In the genomic region with DNA sequence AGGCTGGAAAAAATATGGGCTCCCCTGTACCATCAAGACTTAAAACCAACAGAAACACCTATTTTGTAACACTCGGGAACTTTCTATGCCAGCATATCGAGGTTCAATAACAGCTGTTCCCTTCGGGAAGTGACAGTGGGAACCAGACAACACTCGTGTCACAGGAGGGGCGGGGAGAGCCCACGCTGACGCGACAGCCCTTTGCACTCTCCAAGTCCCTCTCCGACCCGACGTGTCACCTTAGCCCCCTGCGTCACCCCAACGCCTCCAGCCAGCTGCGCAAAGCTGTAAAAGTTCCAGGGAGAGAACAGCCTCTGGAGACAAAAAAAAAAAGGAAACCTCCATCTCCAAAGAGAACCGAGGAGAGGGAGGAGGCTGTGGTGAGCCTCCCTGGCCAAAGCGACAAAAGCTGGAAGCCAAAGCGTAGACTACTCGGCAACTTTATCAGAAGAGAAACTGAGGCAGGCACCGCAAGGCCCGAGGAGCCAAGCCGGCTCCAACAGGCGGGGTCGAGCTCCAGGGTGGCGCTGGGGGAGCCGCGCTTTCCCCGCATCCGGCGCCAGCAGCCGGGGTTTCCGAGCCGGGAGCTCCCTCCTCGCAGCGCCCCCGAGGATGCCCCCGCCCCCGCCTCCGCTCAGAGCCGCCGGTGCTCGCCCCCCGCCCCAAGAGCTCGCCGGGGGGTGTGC, we compare ENCODE assay signal across 1 cellular context.
TF ChIP-seq lines count a peak whose summit lies in the region.

No MANE protein-coding gene starts in this region.

TF ChIP-seq in HepG2, 621 proteins besides CTCF, POLR2A, EP300 and RAD21 (continued from another document and continues in another):
- TF ChIP-seq, protein P1, sequence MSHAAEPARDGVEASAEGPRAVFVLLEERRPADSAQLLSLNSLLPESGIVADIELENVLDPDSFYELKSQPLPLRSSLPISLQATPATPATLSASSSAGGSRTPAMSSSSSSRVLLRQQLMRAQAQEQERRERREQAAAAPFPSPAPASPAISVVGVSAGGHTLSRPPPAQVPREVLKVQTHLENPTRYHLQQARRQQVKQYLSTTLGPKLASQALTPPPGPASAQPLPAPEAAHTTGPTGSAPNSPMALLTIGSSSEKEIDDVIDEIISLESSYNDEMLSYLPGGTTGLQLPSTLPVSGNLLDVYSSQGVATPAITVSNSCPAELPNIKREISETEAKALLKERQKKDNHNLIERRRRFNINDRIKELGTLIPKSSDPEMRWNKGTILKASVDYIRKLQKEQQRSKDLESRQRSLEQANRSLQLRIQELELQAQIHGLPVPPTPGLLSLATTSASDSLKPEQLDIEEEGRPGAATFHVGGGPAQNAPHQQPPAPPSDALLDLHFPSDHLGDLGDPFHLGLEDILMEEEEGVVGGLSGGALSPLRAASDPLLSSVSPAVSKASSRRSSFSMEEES (CRISPR knock-in tag; IDR thresholded peaks at IDR 0.05): no peak
- TF ChIP-seq ZNF24 (IDR thresholded peaks at IDR 0.05) (no peak), HNF4A (CRISPR knock-in tag; IDR thresholded peaks at IDR 0.05) (peak; percentile 33; the same call in 1 of the 2 replicates), CHD2 (IDR thresholded peaks at IDR 0.05; ENCODE audit: low read depth, low read length) (no peak), ZBTB33 (CRISPR knock-in tag; IDR thresholded peaks at IDR 0.05) (no peak), MATR3 (CRISPR knock-in tag; IDR thresholded peaks at IDR 0.05) (no peak), DNMT1 (CRISPR knock-in tag; IDR thresholded peaks at IDR 0.05) (no peak), EZH2 (conservative IDR thresholded peaks at IDR 0.05; ENCODE audit: low read depth, low read length) (no peak), NBN (conservative IDR thresholded peaks at IDR 0.05) (no peak), ZNF780A (CRISPR knock-in tag; IDR thresholded peaks at IDR 0.05) (no peak), SAP130 (CRISPR knock-in tag; IDR thresholded peaks at IDR 0.05; ENCODE audit: low read depth) (peak; percentile 81), HNRNPUL1 (IDR thresholded peaks at IDR 0.05; ENCODE audit: low read depth, low read length) (no peak), NCOA2 (CRISPR knock-in tag; IDR thresholded peaks at IDR 0.05) (0 out of 2 replicates have a peak, but pooled peaks have one; percentile 14), ZKSCAN5 (CRISPR knock-in tag; IDR thresholded peaks at IDR 0.05) (no peak), ZNF160 (CRISPR knock-in tag; IDR thresholded peaks at IDR 0.05) (no peak), ZNF124 (CRISPR knock-in tag; IDR thresholded peaks at IDR 0.05) (no peak), ZNF280D (CRISPR knock-in tag; IDR thresholded peaks at IDR 0.05) (0 out of 2 replicates have a peak, but pooled peaks have one; percentile 9), ZNF282 (IDR thresholded peaks at IDR 0.05; ENCODE audit: partially characterized antibody) (no peak), ZBTB7B (CRISPR knock-in tag; IDR thresholded peaks at IDR 0.05) (0 out of 2 replicates have a peak, but pooled peaks have one; percentile 35), ZNF724P (CRISPR knock-in tag; IDR thresholded peaks at IDR 0.05; ENCODE audit: borderline replicate concordance) (no peak), CC2D1A (CRISPR knock-in tag; IDR thresholded peaks at IDR 0.05) (no peak), KDM2A (CRISPR knock-in tag; IDR thresholded peaks at IDR 0.05; ENCODE audit: borderline replicate concordance, low read depth) (peak; percentile 45; the same call in 1 of the 2 replicates), TFAP4 (IDR thresholded peaks at IDR 0.05; ENCODE audit: borderline replicate concordance, low read depth) (peak; percentile 64), ZNF383 (CRISPR knock-in tag; IDR thresholded peaks at IDR 0.05; ENCODE audit: borderline replicate concordance) (no peak), CEBPG (CRISPR knock-in tag; IDR thresholded peaks at IDR 0.05) (no peak), RFX3 (CRISPR knock-in tag; IDR thresholded peaks at IDR 0.05) (no peak), ZBTB25 (CRISPR knock-in tag; IDR thresholded peaks at IDR 0.05) (no peak), ZNF253 (CRISPR knock-in tag; IDR thresholded peaks at IDR 0.05; ENCODE audit: borderline replicate concordance) (no peak)
- TF ChIP-seq, protein P2, sequence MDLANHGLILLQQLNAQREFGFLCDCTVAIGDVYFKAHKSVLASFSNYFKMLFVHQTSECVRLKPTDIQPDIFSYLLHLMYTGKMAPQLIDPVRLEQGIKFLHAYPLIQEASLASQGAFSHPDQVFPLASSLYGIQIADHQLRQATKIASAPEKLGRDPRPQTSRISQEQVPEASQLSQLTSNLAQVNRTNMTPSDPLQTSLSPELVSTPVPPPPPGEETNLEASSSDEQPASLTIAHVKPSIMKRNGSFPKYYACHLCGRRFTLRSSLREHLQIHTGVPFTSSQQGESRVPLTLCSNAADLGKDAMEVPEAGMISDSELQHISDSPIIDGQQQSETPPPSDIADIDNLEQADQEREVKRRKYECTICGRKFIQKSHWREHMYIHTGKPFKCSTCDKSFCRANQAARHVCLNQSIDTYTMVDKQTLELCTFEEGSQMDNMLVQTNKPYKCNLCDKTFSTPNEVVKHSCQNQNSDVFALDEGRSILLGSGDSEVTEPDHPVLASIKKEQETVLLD (CRISPR knock-in tag; IDR thresholded peaks at IDR 0.05; ENCODE audit: low read depth): no peak
- TF ChIP-seq, protein P3, sequence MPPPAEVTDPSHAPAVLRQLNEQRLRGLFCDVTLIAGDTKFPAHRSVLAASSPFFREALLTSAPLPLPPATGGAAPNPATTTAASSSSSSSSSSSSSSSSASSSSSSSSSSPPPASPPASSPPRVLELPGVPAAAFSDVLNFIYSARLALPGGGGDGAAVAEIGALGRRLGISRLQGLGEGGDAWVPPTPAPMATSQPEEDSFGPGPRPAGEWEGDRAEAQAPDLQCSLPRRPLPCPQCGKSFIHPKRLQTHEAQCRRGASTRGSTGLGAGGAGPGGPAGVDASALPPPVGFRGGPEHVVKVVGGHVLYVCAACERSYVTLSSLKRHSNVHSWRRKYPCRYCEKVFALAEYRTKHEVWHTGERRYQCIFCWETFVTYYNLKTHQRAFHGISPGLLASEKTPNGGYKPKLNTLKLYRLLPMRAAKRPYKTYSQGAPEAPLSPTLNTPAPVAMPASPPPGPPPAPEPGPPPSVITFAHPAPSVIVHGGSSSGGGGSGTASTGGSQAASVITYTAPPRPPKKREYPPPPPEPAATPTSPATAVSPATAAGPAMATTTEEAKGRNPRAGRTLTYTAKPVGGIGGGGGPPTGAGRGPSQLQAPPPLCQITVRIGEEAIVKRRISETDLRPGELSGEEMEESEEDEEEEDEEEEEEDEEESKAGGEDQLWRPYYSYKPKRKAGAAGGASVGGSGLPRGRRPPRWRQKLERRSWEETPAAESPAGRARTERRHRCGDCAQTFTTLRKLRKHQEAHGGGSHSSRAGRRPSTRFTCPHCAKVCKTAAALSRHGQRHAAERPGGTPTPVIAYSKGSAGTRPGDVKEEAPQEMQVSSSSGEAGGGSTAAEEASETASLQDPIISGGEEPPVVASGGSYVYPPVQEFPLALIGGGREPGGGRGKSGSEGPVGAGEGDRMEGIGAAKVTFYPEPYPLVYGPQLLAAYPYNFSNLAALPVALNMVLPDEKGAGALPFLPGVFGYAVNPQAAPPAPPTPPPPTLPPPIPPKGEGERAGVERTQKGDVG (CRISPR knock-in tag; IDR thresholded peaks at IDR 0.05; ENCODE audit: borderline replicate concordance): no peak
- TF ChIP-seq, protein P4, sequence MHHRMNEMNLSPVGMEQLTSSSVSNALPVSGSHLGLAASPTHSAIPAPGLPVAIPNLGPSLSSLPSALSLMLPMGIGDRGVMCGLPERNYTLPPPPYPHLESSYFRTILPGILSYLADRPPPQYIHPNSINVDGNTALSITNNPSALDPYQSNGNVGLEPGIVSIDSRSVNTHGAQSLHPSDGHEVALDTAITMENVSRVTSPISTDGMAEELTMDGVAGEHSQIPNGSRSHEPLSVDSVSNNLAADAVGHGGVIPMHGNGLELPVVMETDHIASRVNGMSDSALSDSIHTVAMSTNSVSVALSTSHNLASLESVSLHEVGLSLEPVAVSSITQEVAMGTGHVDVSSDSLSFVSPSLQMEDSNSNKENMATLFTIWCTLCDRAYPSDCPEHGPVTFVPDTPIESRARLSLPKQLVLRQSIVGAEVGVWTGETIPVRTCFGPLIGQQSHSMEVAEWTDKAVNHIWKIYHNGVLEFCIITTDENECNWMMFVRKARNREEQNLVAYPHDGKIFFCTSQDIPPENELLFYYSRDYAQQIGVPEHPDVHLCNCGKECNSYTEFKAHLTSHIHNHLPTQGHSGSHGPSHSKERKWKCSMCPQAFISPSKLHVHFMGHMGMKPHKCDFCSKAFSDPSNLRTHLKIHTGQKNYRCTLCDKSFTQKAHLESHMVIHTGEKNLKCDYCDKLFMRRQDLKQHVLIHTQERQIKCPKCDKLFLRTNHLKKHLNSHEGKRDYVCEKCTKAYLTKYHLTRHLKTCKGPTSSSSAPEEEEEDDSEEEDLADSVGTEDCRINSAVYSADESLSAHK (CRISPR knock-in tag; IDR thresholded peaks at IDR 0.05; ENCODE audit: borderline replicate concordance): no peak
- TF ChIP-seq, protein P5, sequence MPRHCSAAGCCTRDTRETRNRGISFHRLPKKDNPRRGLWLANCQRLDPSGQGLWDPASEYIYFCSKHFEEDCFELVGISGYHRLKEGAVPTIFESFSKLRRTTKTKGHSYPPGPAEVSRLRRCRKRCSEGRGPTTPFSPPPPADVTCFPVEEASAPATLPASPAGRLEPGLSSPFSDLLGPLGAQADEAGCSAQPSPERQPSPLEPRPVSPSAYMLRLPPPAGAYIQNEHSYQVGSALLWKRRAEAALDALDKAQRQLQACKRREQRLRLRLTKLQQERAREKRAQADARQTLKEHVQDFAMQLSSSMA (CRISPR knock-in tag; IDR thresholded peaks at IDR 0.05): no peak
